14 cellular contexts compared by ENCODE assay signal in genomic region chr17:2959371-2960130, GRCh38.
DNase-seq lines count a peak whose midpoint lies in the region; ATAC-seq, FAIRE-seq and TF ChIP-seq lines count a peak whose summit lies in the region.
"Had no signal": no experiment of that assay in that cellular context is flagged by ENCODE, and none has a peak within 500 bp of the region (broad histone marks: within the 10 kb centered on the region; RNA-seq: fewer than 3 reads in every experiment).

No MANE protein-coding gene starts in this region.

- intact Hi-C loops in spleen (cut with DNase I; ENCODE audit: low total_unique reads): no loop called here
- intact Hi-C loops in left cardiac atrium (cut with DNase I): no loop called here

- no peak for DNase-seq in WERI-Rb-1
- peak; percentile 33 for DNase-seq in left lobe of liver (ENCODE audit: low spot score)
- peak; percentile 56 for DNase-seq in spleen
- no peak for DNase-seq in effector CD4-positive, alpha-beta T cell
- no peak for DNase-seq in left cardiac atrium
- DNase-seq in frontal cortex (ENCODE audit: low spot score in 2 of 2): no peak
- DNase-seq: CD4-positive, alpha-beta T cell; cortex of kidney; midbrain; nucleus accumbens; tibial artery had no signal

- H3K27me3 ChIP-seq in HUES6 (ENCODE audit: control insufficient read depth, insufficient read depth, low read length) (no peaks in the 10 kb centered on the region), WERI-Rb-1 (ENCODE audit: insufficient read depth, low read depth, severe bottlenecking) (no peaks in the 10 kb centered on the region), spleen (replicated peaks in 1 of 7) (peaks cover 0 to 15% (median 0%) of the 10 kb centered on the region in 7 donors)
- H3K27me3 ChIP-seq: tibial artery had no signal

- H3K27ac ChIP-seq in HUES6 (ENCODE audit: low read depth, low read length) (peak overlapping the region; percentile 68; the same call in 1 of the 2 replicates), WERI-Rb-1 (peak overlapping the region; percentile 38), spleen (no peak overlapping the region)
- H3K27ac ChIP-seq: tibial artery had no signal

- H3K9me3 ChIP-seq in HUES6 (ENCODE audit: control insufficient read depth, insufficient read depth, low read depth, low read length) (no peaks in the 10 kb centered on the region), WERI-Rb-1 (ENCODE audit: severe bottlenecking) (no peaks in the 10 kb centered on the region), spleen (no peaks in the 10 kb centered on the region)
- H3K9me3 ChIP-seq: tibial artery had no signal

- no peak overlapping the region for H3K9ac ChIP-seq in HUES6 (ENCODE audit: low read length)

- FAIRE-seq in frontal cortex (lab: Jason Lieb, UNC): no peak
- FAIRE-seq: islet of Langerhans had no signal

- no peak overlapping the region for H3K4me3 ChIP-seq in HUES6 (ENCODE audit: low read depth, low read length)
- H3K4me3 ChIP-seq in WERI-Rb-1 (ENCODE audit: low read depth, low read length): no peak overlapping the region
- no peak overlapping the region for H3K4me3 ChIP-seq in spleen
- H3K4me3 ChIP-seq: tibial artery had no signal

- no peak for TF ChIP-seq CTCF in WERI-Rb-1 (IDR thresholded peaks at IDR 0.05; ENCODE audit: low read depth, low read length)
- no peak for TF ChIP-seq CTCF in spleen (IDR thresholded peaks at IDR 0.05 in 8 of 11, conservative IDR thresholded peaks at IDR 0.05 in 3 of 11)

- no peaks in the 10 kb centered on the region for H3K36me3 ChIP-seq in HUES6 (ENCODE audit: control insufficient read depth, insufficient read depth, low read length)
- H3K36me3 ChIP-seq in WERI-Rb-1: peaks cover 6% of the 10 kb centered on the region
- peaks cover 0 to 12% (median 0%) of the 10 kb centered on the region in 6 donors for H3K36me3 ChIP-seq in spleen
- H3K36me3 ChIP-seq: tibial artery had no signal

- no peak for TF ChIP-seq POLR2A in spleen (IDR thresholded peaks at IDR 0.05)

- 91 to 97% (median 92%) methylated on average over 19 of the region's 19 CpGs for WGBS in spleen, 5 donors

- ATAC-seq in left lobe of liver: no peak
- ATAC-seq in HG02763 (IDR thresholded peaks at IDR 0.05; ENCODE audit: unreplicated experiment): no peak
- no peak for ATAC-seq in left cardiac atrium

- H3K4me1 ChIP-seq in HUES6 (ENCODE audit: control insufficient read depth, insufficient read depth, low read length): peaks cover 40% of the 10 kb centered on the region
- H3K4me1 ChIP-seq in spleen: peaks cover 0 to 15% (median 6%) of the 10 kb centered on the region in 6 donors

Comparison
In these comparisons a context has a peak if more than half of its experiments do, and no peak if none do; other contexts are left out.
1. H3K27ac ChIP-seq: peak in HUES6 (single experiment) and WERI-Rb-1 (single experiment); none in spleen (0 of 8).
2. DNase-seq: peak in left lobe of liver (single experiment) and spleen (single experiment); none in WERI-Rb-1 (single experiment), effector CD4-positive, alpha-beta T cell (single experiment), left cardiac atrium (single experiment) and frontal cortex (0 of 2).